Comparison of ENCODE assay signal across 8 cellular contexts in the genomic region with DNA sequence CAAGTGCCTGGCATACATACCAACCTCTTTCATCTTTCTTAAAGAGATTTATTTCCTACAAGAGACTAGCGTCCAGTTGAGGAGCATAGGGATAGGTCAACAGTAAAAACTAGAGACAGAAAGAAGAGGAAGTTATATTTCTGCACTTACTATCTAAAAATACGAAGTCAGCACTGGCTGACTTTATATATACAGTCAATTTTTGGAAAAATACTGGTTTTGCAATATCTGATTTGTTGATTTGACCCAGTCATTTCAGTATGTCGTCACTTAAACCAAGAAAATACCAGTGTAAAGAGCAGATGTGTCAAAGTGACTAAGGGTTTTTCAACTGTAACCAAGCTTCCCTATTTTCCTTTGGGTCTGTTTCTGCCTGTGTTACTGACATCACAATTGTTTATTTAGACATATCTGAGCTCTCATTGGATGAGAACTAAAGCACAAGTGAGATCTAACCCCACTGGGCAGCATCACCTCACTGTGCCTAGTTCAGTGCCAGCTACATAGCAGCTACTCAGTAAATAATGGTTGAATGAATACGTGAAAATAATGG. TPM values are rescaled to one million over a fixed set of nuclear protein-coding genes. Genes with fewer than 3 reads are reported as not detected.
A peak's percentile ranks its signal among the peaks of the same experiment; 100 is the strongest.
DNase-seq lines count a peak whose midpoint lies in the region; ATAC-seq and TF ChIP-seq lines count a peak whose summit lies in the region.

No MANE protein-coding gene starts in this region.

- ATAC-seq in GM18517 (IDR thresholded peaks at IDR 0.05; ENCODE audit: unreplicated experiment) (peak; percentile 47), HG03039 (IDR thresholded peaks at IDR 0.05; ENCODE audit: unreplicated experiment) (peak; percentile 57), activated B cell treated with CpG ODN at 0.5 μM for 24 hours (ENCODE audit: low read depth) (peak; percentile 73), naive B cell (ENCODE audit: low read depth in 2 of 2) (peak; percentile 70 to 71), GM21390 (IDR thresholded peaks at IDR 0.05; ENCODE audit: unreplicated experiment) (no peak)

- POLR2A ChIA-PET in activated B cell treated with CpG ODN at 0.5 μM for 24 hours (lab: Charles Lee), result interaction anchor here (0.6 to 8.3 kb wide), 12 partner anchors 8 to 93 kb away, joined by 3 to 185 read pairs (median 6); partner anchors contain the start of gene CYTIP

- intact Hi-C loops in activated B cell treated with CpG ODN at 0.5 μM for 24 hours (cut with micrococcal nuclease), result loop anchor here (1.0 to 5.0 kb wide), 6 partner anchors 12 to 1089 kb away; partner anchors contain the start of genes CYTIP and NR4A2

- H3K4me3 Mint-ChIP-seq in activated B cell treated with CpG ODN at 0.5 μM for 24 hours, result peak overlapping the region; percentile 63
- H3K4me3 Mint-ChIP-seq in naive B cell, result peak overlapping the region; percentile 16 to 84 (median 47)

- H3K4me1 Mint-ChIP-seq in activated B cell treated with CpG ODN at 0.5 μM for 24 hours, result peaks cover 58% of the 10 kb centered on the region
- peaks cover 38 to 58% (median 49%) of the 10 kb centered on the region in 3 donors for H3K4me1 Mint-ChIP-seq in naive B cell

- peak overlapping the region; percentile 90 for H3K27ac Mint-ChIP-seq in activated B cell treated with CpG ODN at 0.5 μM for 24 hours
- H3K27ac Mint-ChIP-seq in naive B cell, result peak overlapping the region; percentile 71 to 97 (median 91)

- no peaks in the 10 kb centered on the region for H3K27me3 Mint-ChIP-seq in activated B cell treated with CpG ODN at 0.5 μM for 24 hours
- H3K27me3 Mint-ChIP-seq in naive B cell, result no peaks in the 10 kb centered on the region

- DNase-seq in activated B cell treated with CpG ODN at 0.5 μM for 24 hours (no peak), naive B cell (peak; percentile 67), NCI-H1694 (lab: John Stamatoyannopoulos, UW) (no peak), GM10266 (ENCODE audit: extremely low spot score) (no peak), 8988T (no peak)

- H3K36me3 Mint-ChIP-seq in activated B cell treated with CpG ODN at 0.5 μM for 24 hours (ENCODE audit: low read depth) (peaks cover 79% of the 10 kb centered on the region), naive B cell (peaks cover 41 to 68% of the 10 kb centered on the region in 2 donors)

- H3K9me3 Mint-ChIP-seq in activated B cell treated with CpG ODN at 0.5 μM for 24 hours (peaks cover 3% of the 10 kb centered on the region), naive B cell (peaks cover 0 to 10% (median 6%) of the 10 kb centered on the region in 7 donors)

- no peak for TF ChIP-seq CTCF in activated B cell treated with CpG ODN at 0.5 μM for 24 hours (IDR thresholded peaks at IDR 0.05)
- no peak for TF ChIP-seq CTCF in GM10266 (IDR thresholded peaks at IDR 0.05; ENCODE audit: control insufficient read depth, insufficient read depth, low read depth, missing control alignments)

- CTCF ChIA-PET in activated B cell treated with CpG ODN at 0.5 μM for 24 hours (lab: Charles Lee), result interaction anchor here (0.7 to 2.3 kb wide), 7 partner anchors 15 to 118 kb away, joined by 3 to 11 read pairs (median 5); partner anchors contain the start of gene CYTIP

RNA-seq across cellular contexts. Expression of gene CYTIP, which starts 23.0 kb away (rescaled TPM):
- 129 and 130 TPM in 2 replicates for total RNA-seq in activated B cell treated with CpG ODN at 0.5 μM for 24 hours
- 100 to 1,000 TPM in 4 of 6 donors, 10 to 100 TPM in 2; 90.7 to 172 (median 121) TPM for polyA plus RNA-seq in naive B cell (ENCODE audit: low read depth in 6 of 6)
